ENCODE assay signal across 16 cellular contexts in genomic region chr9:21661626-21662025, GRCh38.
"Had no signal": no experiment of that assay in that cellular context is flagged by ENCODE, and none has a peak within 500 bp of the region (broad histone marks: within the 10 kb centered on the region; RNA-seq: fewer than 3 reads in every experiment).

No MANE protein-coding gene starts in this region.

- H3K4me3 ChIP-seq: adrenal gland, body of pancreas, coronary artery, heart right ventricle, tibial artery had no signal

- H3K27ac ChIP-seq: adrenal gland, body of pancreas, coronary artery, heart right ventricle, tibial artery, WERI-Rb-1 had no signal

- H3K4me1 ChIP-seq: adrenal gland, body of pancreas, heart right ventricle had no signal

- ATAC-seq: activated naive CD4-positive, alpha-beta T cell treated with anti-CD3 and anti-CD28 coated beads, Interleukin-2, amount 50 U/mL, for 72 hours; activated T-cell treated with anti-CD3 and anti-CD28 coated beads, Interleukin-2, amount 50 U/mL, for 72 hours; body of pancreas; heart right ventricle; left ventricle myocardium superior had no signal

- H3K9me3 ChIP-seq: adrenal gland, body of pancreas, tibial artery had no signal

- DNase-seq: activated CD4-positive, alpha-beta T cell treated with anti-CD3 and anti-CD28 coated beads for 1 hour; activated CD4-positive, alpha-beta T cell treated with anti-CD3 and anti-CD28 coated beads, Interleukin-2, amount 50 U/mL, for 4 hours; activated effector memory CD4-positive, alpha-beta T cell treated with anti-CD3 and anti-CD28 coated beads, Interleukin-2, amount 50 U/mL, for 16 hours; activated T-cell treated with anti-CD3 and anti-CD28 coated beads, Interleukin-2, amount 50 U/mL, for 72 hours; adrenal gland; body of pancreas; central memory CD4-positive, alpha-beta T cell; heart right ventricle; left ventricle myocardium superior; stimulated activated CD4-positive, alpha-beta T cell treated with anti-CD3 and anti-CD28 coated beads, Interleukin-2, amount 100 ng/mL, for 24 hours; stimulated activated naive CD4-positive, alpha-beta T cell treated with Interleukin-2 at 50 U/mL for 16 hours; substantia nigra; tibial artery; WERI-Rb-1 had no signal

- H3K36me3 ChIP-seq: adrenal gland, heart right ventricle, tibial artery, WERI-Rb-1 had no signal

- H3K27me3 ChIP-seq: adrenal gland, body of pancreas, heart right ventricle, tibial artery had no signal
